39 cellular contexts compared by ENCODE assay signal in genomic region chr2:20559277-20559676, GRCh38.
"Had no signal": no experiment of that assay in that cellular context is flagged by ENCODE, and none has a peak within 500 bp of the region (broad histone marks: within the 10 kb centered on the region; RNA-seq: fewer than 3 reads in every experiment).

No MANE protein-coding gene starts in this region.

- H3K4me3 ChIP-seq: ascending aorta, cardiac muscle cell had no signal

- H3K27ac Mint-ChIP-seq: activated B cell treated with CpG ODN at 0.5 μM for 24 hours; activated CD4-positive, alpha-beta memory T cell treated with anti-CD3 and anti-CD28 coated beads for 36 hours; activated CD4-positive, alpha-beta T cell treated with anti-CD3 and anti-CD28 coated beads, Interleukin-2, amount 10 ng/mL, durations not matched to agents 24 days and 14 days; activated CD8-positive, alpha-beta T cell treated with anti-CD3 and anti-CD28 coated beads for 36 hours; activated naive CD4-positive, alpha-beta T cell treated with anti-CD3 and anti-CD28 coated beads, Interleukin-2, amount 10 ng/mL, durations not matched to agents 7 days and 5 days; activated naive CD4-positive, alpha-beta T cell treated with anti-CD3 and anti-CD28 coated beads, Interleukin-2, amount 50 U/mL, for 24 hours; activated naive CD8-positive, alpha-beta T cell; activated naive CD8-positive, alpha-beta T cell treated with anti-CD3 and anti-CD28 coated beads, Interleukin-2, amount 10 ng/mL, durations not matched to agents 7 days and 5 days; activated naive CD8-positive, alpha-beta T cell treated with anti-CD3 and anti-CD28 coated beads, Interleukin-2, amount 50 U/mL, for 24 hours; activated T-cell treated with anti-CD3 and anti-CD28 coated beads, Interleukin-2, amount 50 U/mL, for 72 hours; activated T-helper 1 cell treated with anti-CD3 and anti-CD28 coated beads, Interleukin-12 subunit alpha, Interleukin-12 subunit beta, Interleukin-2, Interleukin-4 antibody, amounts not matched to agents 30 ng/mL and 10 ng/mL and 1 ng/mL, durations not matched to agents 14 hours and 24 hours and 36 hours; activated T-helper 2 cell treated with anti-CD3 and anti-CD28 coated beads, Interferon-gamma antibody, Interleukin-2, Interleukin-4, amounts not matched to agents 10 μg/mL and 5 μg/mL and 100 μg/mL, durations not matched to agents 14 hours and 24 hours and 36 hours; brain; T-helper 1 cell treated with Interleukin-12 subunit alpha and Interleukin-12 subunit beta and Interleukin-4 antibody, amounts not matched to agents 30 μg/mL and 1 μg/mL, for 36 hours; T-helper 2 cell treated with Interferon-gamma antibody and Interleukin-4, amounts not matched to agents 5 μg/mL and 100 μg/mL, for 36 hours had no signal

- DNase-seq: activated B cell treated with CpG ODN at 0.5 μM for 24 hours; activated CD4-positive, alpha-beta memory T cell treated with anti-CD3 and anti-CD28 coated beads for 36 hours; activated CD4-positive, alpha-beta T cell treated with anti-CD3 and anti-CD28 coated beads for 4 hours; activated CD4-positive, alpha-beta T cell treated with anti-CD3 and anti-CD28 coated beads, Interleukin-2, amount 10 ng/mL, durations not matched to agents 24 days and 14 days; activated CD4-positive, alpha-beta T cell treated with anti-CD3 and anti-CD28 coated beads, Interleukin-2, amount 50 U/mL, for 1 hour; activated CD4-positive, alpha-beta T cell treated with anti-CD3 and anti-CD28 coated beads, Interleukin-2, amount 50 U/mL, for 4 hours; activated CD4-positive, CD25-positive, alpha-beta regulatory T cell treated with anti-CD3 and anti-CD28 coated beads, Interleukin-2, amount 50 U/mL, for 72 hours; activated CD8-positive, alpha-beta memory T cell treated with anti-CD3 and anti-CD28 coated beads, Interleukin-2, amount 50 U/mL, for 4 hours; activated CD8-positive, alpha-beta T cell treated with anti-CD3 and anti-CD28 coated beads for 36 hours; activated effector memory CD4-positive, alpha-beta T cell treated with Interleukin-2 at 50 U/mL for 16 hours; activated gamma-delta T cell; activated naive CD4-positive, alpha-beta T cell treated with anti-CD3 and anti-CD28 coated beads, Interleukin-2, amount 10 ng/mL, durations not matched to agents 7 days and 5 days; activated naive CD4-positive, alpha-beta T cell treated with Interleukin-2 at 50 U/mL for 16 hours; activated naive CD8-positive, alpha-beta T cell treated with anti-CD3 and anti-CD28 coated beads, Interleukin-2, amount 10 ng/mL, durations not matched to agents 7 days and 5 days; activated naive CD8-positive, alpha-beta T cell treated with anti-CD3 and anti-CD28 coated beads, Interleukin-2, amount 50 U/mL, for 24 hours; activated T-cell treated with anti-CD3 and anti-CD28 coated beads for 4 hours; activated T-cell treated with anti-CD3 and anti-CD28 coated beads, Interleukin-2, amount 50 U/mL, for 1 hour; activated T-cell treated with anti-CD3 and anti-CD28 coated beads, Interleukin-2, amount 50 U/mL, for 4 hours; activated T-cell treated with anti-CD3 and anti-CD28 coated beads, Interleukin-2, amount 50 U/mL, for 72 hours; amygdala; anterior cingulate cortex; caudate nucleus; cerebellar nuclear complex; T-helper 1 cell; T-helper 2 cell; T-helper 9 cell had no signal

- H3K9me3 Mint-ChIP-seq: activated B cell treated with CpG ODN at 0.5 μM for 24 hours; activated CD4-positive, alpha-beta memory T cell treated with anti-CD3 and anti-CD28 coated beads for 36 hours; activated CD4-positive, alpha-beta T cell treated with anti-CD3 and anti-CD28 coated beads, Interleukin-2, amount 10 ng/mL, durations not matched to agents 24 days and 14 days; activated CD8-positive, alpha-beta T cell treated with anti-CD3 and anti-CD28 coated beads for 36 hours; activated naive CD4-positive, alpha-beta T cell treated with anti-CD3 and anti-CD28 coated beads, Interleukin-2, amount 10 ng/mL, durations not matched to agents 7 days and 5 days; activated naive CD4-positive, alpha-beta T cell treated with anti-CD3 and anti-CD28 coated beads, Interleukin-2, amount 50 U/mL, for 24 hours; activated naive CD8-positive, alpha-beta T cell treated with anti-CD3 and anti-CD28 coated beads, Interleukin-2, amount 10 ng/mL, durations not matched to agents 7 days and 5 days; activated naive CD8-positive, alpha-beta T cell treated with anti-CD3 and anti-CD28 coated beads, Interleukin-2, amount 50 U/mL, for 24 hours; activated T-cell treated with anti-CD3 and anti-CD28 coated beads, Interleukin-2, amount 50 U/mL, for 4 hours; activated T-cell treated with anti-CD3 and anti-CD28 coated beads, Interleukin-2, amount 50 U/mL, for 72 hours; activated T-helper 1 cell treated with anti-CD3 and anti-CD28 coated beads, Interleukin-12 subunit alpha, Interleukin-12 subunit beta, Interleukin-2, Interleukin-4 antibody, amounts not matched to agents 30 ng/mL and 10 ng/mL and 1 ng/mL, durations not matched to agents 14 hours and 24 hours and 36 hours; activated T-helper 2 cell treated with anti-CD3 and anti-CD28 coated beads, Interferon-gamma antibody, Interleukin-2, Interleukin-4, amounts not matched to agents 10 μg/mL and 5 μg/mL and 100 μg/mL, durations not matched to agents 14 hours and 24 hours and 36 hours; central memory CD8-positive, alpha-beta T cell; T-helper 1 cell treated with Interleukin-12 subunit alpha and Interleukin-12 subunit beta and Interleukin-4 antibody, amounts not matched to agents 30 μg/mL and 1 μg/mL, for 36 hours; T-helper 2 cell treated with Interferon-gamma antibody and Interleukin-4, amounts not matched to agents 5 μg/mL and 100 μg/mL, for 36 hours had no signal

- H3K4me1 ChIP-seq: ascending aorta had no signal

- FAIRE-seq: bronchial epithelial cell, TTC549 had no signal

- H3K4me3 Mint-ChIP-seq: activated B cell treated with CpG ODN at 0.5 μM for 24 hours; activated CD4-positive, alpha-beta memory T cell treated with anti-CD3 and anti-CD28 coated beads for 36 hours; activated CD4-positive, alpha-beta T cell treated with anti-CD3 and anti-CD28 coated beads, Interleukin-2, amount 10 ng/mL, durations not matched to agents 24 days and 14 days; activated CD8-positive, alpha-beta T cell treated with anti-CD3 and anti-CD28 coated beads for 36 hours; activated naive CD4-positive, alpha-beta T cell treated with anti-CD3 and anti-CD28 coated beads, Interleukin-2, amount 10 ng/mL, durations not matched to agents 7 days and 5 days; activated naive CD4-positive, alpha-beta T cell treated with anti-CD3 and anti-CD28 coated beads, Interleukin-2, amount 50 U/mL, for 24 hours; activated naive CD8-positive, alpha-beta T cell; activated naive CD8-positive, alpha-beta T cell treated with anti-CD3 and anti-CD28 coated beads, Interleukin-2, amount 10 ng/mL, durations not matched to agents 7 days and 5 days; activated naive CD8-positive, alpha-beta T cell treated with anti-CD3 and anti-CD28 coated beads, Interleukin-2, amount 50 U/mL, for 24 hours; activated T-cell treated with anti-CD3 and anti-CD28 coated beads, Interleukin-2, amount 50 U/mL, for 4 hours; activated T-cell treated with anti-CD3 and anti-CD28 coated beads, Interleukin-2, amount 50 U/mL, for 72 hours; activated T-helper 1 cell treated with anti-CD3 and anti-CD28 coated beads, Interleukin-12 subunit alpha, Interleukin-12 subunit beta, Interleukin-2, Interleukin-4 antibody, amounts not matched to agents 30 ng/mL and 10 ng/mL and 1 ng/mL, durations not matched to agents 14 hours and 24 hours and 36 hours; brain; central memory CD8-positive, alpha-beta T cell; T-helper 1 cell treated with Interleukin-12 subunit alpha and Interleukin-12 subunit beta and Interleukin-4 antibody, amounts not matched to agents 30 μg/mL and 1 μg/mL, for 36 hours; T-helper 2 cell treated with Interferon-gamma antibody and Interleukin-4, amounts not matched to agents 5 μg/mL and 100 μg/mL, for 36 hours had no signal

- H3K27me3 Mint-ChIP-seq: activated naive CD4-positive, alpha-beta T cell treated with anti-CD3 and anti-CD28 coated beads, Interleukin-2, amount 50 U/mL, for 24 hours; activated naive CD8-positive, alpha-beta T cell; activated naive CD8-positive, alpha-beta T cell treated with anti-CD3 and anti-CD28 coated beads, Interleukin-2, amount 50 U/mL, for 24 hours; brain had no signal

- H3K27ac ChIP-seq: ascending aorta, cardiac muscle cell, VCaP had no signal

- ATAC-seq: activated CD8-positive, alpha-beta T cell treated with anti-CD3 and anti-CD28 coated beads for 36 hours; activated naive CD8-positive, alpha-beta T cell treated with anti-CD3 and anti-CD28 coated beads, Interleukin-2, amount 50 U/mL, for 24 hours; activated T-cell treated with anti-CD3 and anti-CD28 coated beads, Interleukin-2, amount 50 U/mL, for 4 hours; activated T-cell treated with anti-CD3 and anti-CD28 coated beads, Interleukin-2, amount 50 U/mL, for 72 hours had no signal

- H3K36me3 Mint-ChIP-seq: activated CD4-positive, alpha-beta memory T cell treated with anti-CD3 and anti-CD28 coated beads for 36 hours; activated naive CD4-positive, alpha-beta T cell treated with anti-CD3 and anti-CD28 coated beads, Interleukin-2, amount 10 ng/mL, durations not matched to agents 7 days and 5 days; activated naive CD4-positive, alpha-beta T cell treated with anti-CD3 and anti-CD28 coated beads, Interleukin-2, amount 50 U/mL, for 24 hours; activated naive CD8-positive, alpha-beta T cell; activated naive CD8-positive, alpha-beta T cell treated with anti-CD3 and anti-CD28 coated beads, Interleukin-2, amount 10 ng/mL, durations not matched to agents 7 days and 5 days; brain had no signal

- H3K27me3 ChIP-seq: ascending aorta, cardiac muscle cell had no signal

- H3K36me3 ChIP-seq: ascending aorta, cardiac muscle cell had no signal

- H3K4me1 Mint-ChIP-seq: activated CD4-positive, alpha-beta T cell treated with anti-CD3 and anti-CD28 coated beads, Interleukin-2, amount 10 ng/mL, durations not matched to agents 24 days and 14 days; activated naive CD4-positive, alpha-beta T cell treated with anti-CD3 and anti-CD28 coated beads, Interleukin-2, amount 10 ng/mL, durations not matched to agents 7 days and 5 days; activated naive CD4-positive, alpha-beta T cell treated with anti-CD3 and anti-CD28 coated beads, Interleukin-2, amount 50 U/mL, for 24 hours; central memory CD8-positive, alpha-beta T cell had no signal

- H3K9me3 ChIP-seq: ascending aorta had no signal
